ENCODE assay signal across 1 cellular context in the genomic region with DNA sequence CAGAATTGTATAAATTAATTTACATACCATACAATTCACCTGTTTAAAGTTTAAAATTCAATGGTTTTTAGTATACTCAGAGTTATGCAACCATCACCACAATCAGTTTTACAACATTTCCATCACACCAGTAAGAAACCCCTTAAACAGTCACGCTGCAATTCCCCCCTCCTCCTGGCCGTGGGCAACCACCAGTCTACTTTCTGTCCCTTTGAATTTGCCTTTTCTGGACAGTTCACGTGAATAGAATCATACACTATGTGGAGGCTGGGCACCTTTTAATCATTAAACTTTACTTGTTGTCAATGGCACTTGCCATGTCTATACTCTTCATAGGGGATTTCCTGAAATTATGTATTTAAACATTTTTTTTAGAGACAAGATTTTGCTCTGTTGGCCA.
TF ChIP-seq lines count a peak whose summit lies in the region.

No MANE protein-coding gene starts in this region.

TF ChIP-seq in A549, 52 proteins besides CTCF, POLR2A, EP300 and RAD21 (continued from another document):
- no peak for TF ChIP-seq NFE2L2 (conservative IDR thresholded peaks at IDR 0.05; ENCODE audit: low read length)
- no peak for TF ChIP-seq ZSCAN20 (CRISPR knock-in tag; IDR thresholded peaks at IDR 0.05)
- no peak for TF ChIP-seq MYC (IDR thresholded peaks at IDR 0.05; ENCODE audit: borderline replicate concordance, low read length)
- no peak for TF ChIP-seq RARB (CRISPR knock-in tag; IDR thresholded peaks at IDR 0.05)
